ENCODE assay signal across 16 cellular contexts in genomic region chr10:113021268-113022028, GRCh38.
DNase-seq lines count a peak whose midpoint lies in the region; ATAC-seq, FAIRE-seq and TF ChIP-seq lines count a peak whose summit lies in the region.
"Had no signal": no experiment of that assay in that cellular context is flagged by ENCODE, and none has a peak within 500 bp of the region (broad histone marks: within the 10 kb centered on the region; RNA-seq: fewer than 3 reads in every experiment).

No MANE protein-coding gene starts in this region.

- H3K27ac ChIP-seq in body of pancreas (peak overlapping the region in 3 of 4 donors; percentile 8 to 69 (median 66)), kidney (ENCODE audit: low read depth in 2 of 2, low read length in 2 of 2) (peak overlapping the region; percentile 52 to 61), sigmoid colon (peak overlapping the region; percentile 15 to 47 (median 38)), foreskin keratinocyte (no peak overlapping the region)
- H3K27ac ChIP-seq: testis had no signal

- FAIRE-seq in kidney (lab: Jason Lieb, UNC) = no peak
- FAIRE-seq: GM12892, TTC549 had no signal

- ATAC-seq in body of pancreas = no peak
- no peak for ATAC-seq in foreskin keratinocyte
- ATAC-seq in HG03196 (IDR thresholded peaks at IDR 0.05; ENCODE audit: unreplicated experiment) = no peak
- ATAC-seq: SK-N-SH treated with all-trans-retinoic acid at 6 μM for 48 hours had no signal

- 71 to 72% methylated on average over 9 of the region's 9 CpGs for WGBS in body of pancreas, 2 donors
- 70 to 74% methylated on average over 9 of the region's 9 CpGs for WGBS in sigmoid colon, 2 donors

- TF ChIP-seq POLR2A in body of pancreas (IDR thresholded peaks at IDR 0.05) (no peak), sigmoid colon (IDR thresholded peaks at IDR 0.05) (no peak)

- TF ChIP-seq EP300 in sigmoid colon (IDR thresholded peaks at IDR 0.05) = no peak

- H3K36me3 ChIP-seq in body of pancreas (replicated peaks in 1 of 2; ENCODE audit: insufficient read depth in 1 of 2, low read depth in 2 of 2) (no peaks in the 10 kb centered on the region), kidney (ENCODE audit: control insufficient read depth in 1 of 2, insufficient read depth in 2 of 2, low read length in 2 of 2) (no peaks in the 10 kb centered on the region), sigmoid colon (no peaks in the 10 kb centered on the region)

- intact Hi-C loops in body of pancreas (cut with DNase I) (no loop called here), kidney (cut with DNase I) (no loop called here), sigmoid colon (cut with DNase I) (no loop called here)

- H3K9ac ChIP-seq in kidney (ENCODE audit: low read length in 2 of 2) = no peak overlapping the region

- H3K27me3 ChIP-seq in body of pancreas = no peaks in the 10 kb centered on the region
- no peaks in the 10 kb centered on the region for H3K27me3 ChIP-seq in sigmoid colon
- no peaks in the 10 kb centered on the region for H3K27me3 ChIP-seq in foreskin keratinocyte
- H3K27me3 ChIP-seq: testis had no signal

- TF ChIP-seq CTCF in body of pancreas (IDR thresholded peaks at IDR 0.05) (no peak), kidney (IDR thresholded peaks at IDR 0.05; ENCODE audit: borderline replicate concordance, extremely low read depth, insufficient read depth) (no peak), sigmoid colon (IDR thresholded peaks at IDR 0.05) (no peak), foreskin keratinocyte (conservative IDR thresholded peaks at IDR 0.05) (no peak)

- no peak overlapping the region for H3K4me3 ChIP-seq in body of pancreas
- no peak overlapping the region for H3K4me3 ChIP-seq in kidney (ENCODE audit: low read length in 2 of 2)
- no peak overlapping the region for H3K4me3 ChIP-seq in sigmoid colon
- H3K4me3 ChIP-seq: testis had no signal

- no peaks in the 10 kb centered on the region for H3K9me3 ChIP-seq in body of pancreas
- H3K9me3 ChIP-seq in kidney (ENCODE audit: control insufficient read depth in 1 of 2, low read length in 2 of 2) = no peaks in the 10 kb centered on the region
- H3K9me3 ChIP-seq in sigmoid colon = no peaks in the 10 kb centered on the region
- H3K9me3 ChIP-seq: testis had no signal

- DNase-seq in Ammon's horn (ENCODE audit: low spot score) = peak; percentile 69
- peak in 1 of 4 donors; percentile 30 for DNase-seq in body of pancreas
- no peak for DNase-seq in kidney
- DNase-seq in sigmoid colon = peak; percentile 58
- no peak for DNase-seq in foreskin keratinocyte
- DNase-seq in GOT3 (lab: John Stamatoyannopoulos, UW) = no peak
- DNase-seq in glomerular visceral epithelial cell (ENCODE audit: extremely low spot score) = no peak
- DNase-seq: ACHN; activated CD4-positive, alpha-beta memory T cell treated with anti-CD3 and anti-CD28 coated beads for 36 hours; OCI-M1; stimulated activated CD4-positive, alpha-beta T cell treated with anti-CD3 and anti-CD28 coated beads, Interleukin-15, amount 100 ng/mL, for 24 hours; testis had no signal

- H3K4me1 ChIP-seq in body of pancreas (peaks cover 51% of the 10 kb centered on the region), kidney (ENCODE audit: control insufficient read depth in 1 of 2, insufficient read depth in 1 of 2, low read depth in 1 of 2, low read length in 2 of 2) (peaks cover 29 to 46% of the 10 kb centered on the region in 2 donors), sigmoid colon (peaks cover 0 to 73% (median 63%) of the 10 kb centered on the region in 4 donors), foreskin keratinocyte (no peaks in the 10 kb centered on the region)

Comparison
In these comparisons a context has a peak if more than half of its experiments do, and no peak if none do; other contexts are left out.
1. DNase-seq: peak in Ammon's horn (single experiment) and sigmoid colon (single experiment); none in kidney (single experiment), foreskin keratinocyte (0 of 2), GOT3 (single experiment) and glomerular visceral epithelial cell (single experiment).